ENCODE assay signal across 8 cellular contexts in genomic region chr13:25375727-25376358, GRCh38. TPM values are rescaled to one million over a fixed set of nuclear protein-coding genes. Genes with fewer than 3 reads are reported as not detected.
DNase-seq lines count a peak whose midpoint lies in the region; ATAC-seq and TF ChIP-seq lines count a peak whose summit lies in the region.

No MANE protein-coding gene starts in this region.

- no peaks in the 10 kb centered on the region for H3K9me3 Mint-ChIP-seq in activated naive CD4-positive, alpha-beta T cell treated with anti-CD3 and anti-CD28 coated beads for 36 hours

- H3K27ac Mint-ChIP-seq in activated naive CD4-positive, alpha-beta T cell treated with anti-CD3 and anti-CD28 coated beads for 36 hours: no peak overlapping the region

- H3K4me3 Mint-ChIP-seq in activated naive CD4-positive, alpha-beta T cell treated with anti-CD3 and anti-CD28 coated beads for 36 hours: no peak overlapping the region

- peaks cover 4% of the 10 kb centered on the region for H3K4me1 Mint-ChIP-seq in activated naive CD4-positive, alpha-beta T cell treated with anti-CD3 and anti-CD28 coated beads for 36 hours (ENCODE audit: low read depth)

- H3K27me3 ChIP-seq in RWPE2 (ENCODE audit: insufficient read depth, poor library complexity, severe bottlenecking): peaks cover 38% of the 10 kb centered on the region
- peaks cover 34% of the 10 kb centered on the region for H3K27me3 ChIP-seq in colonic mucosa

- intact Hi-C loops in activated naive CD4-positive, alpha-beta T cell treated with anti-CD3 and anti-CD28 coated beads for 36 hours (cut with micrococcal nuclease): loop anchor here (1.0 to 5.0 kb wide), 5 partner anchors 109 to 379 kb away; no protein-coding TSS in a partner anchor
- intact Hi-C loops in colonic mucosa (cut with DNase I): loop anchor here (5.0 to 10.0 kb wide), 2 partner anchors 144 to 291 kb away; no protein-coding TSS in a partner anchor

- TF ChIP-seq CTCF in RWPE2 (IDR thresholded peaks at IDR 0.05; ENCODE audit: poor library complexity, severe bottlenecking) (peak; percentile 80), colonic mucosa (IDR thresholded peaks at IDR 0.05) (peak; percentile 48)

- CTCF ChIA-PET in activated naive CD4-positive, alpha-beta T cell treated with anti-CD3 and anti-CD28 coated beads for 36 hours (lab: Charles Lee): interaction anchor here (0.6 to 3.7 kb wide), 18 partner anchors 9 to 380 kb away, joined by 3 to 15 read pairs (median 4); no protein-coding TSS in a partner anchor

- no peak overlapping the region for H3K4me3 ChIP-seq in Jurkat, Clone E6-1 (ENCODE audit: low read length)
- H3K4me3 ChIP-seq in RWPE2 (ENCODE audit: severe bottlenecking): no peak overlapping the region
- no peak overlapping the region for H3K4me3 ChIP-seq in colonic mucosa

- H3K27ac ChIP-seq in RWPE2 (ENCODE audit: poor library complexity, severe bottlenecking): no peak overlapping the region
- H3K27ac ChIP-seq in colonic mucosa: no peak overlapping the region

- H3K27me3 Mint-ChIP-seq in activated naive CD4-positive, alpha-beta T cell treated with anti-CD3 and anti-CD28 coated beads for 36 hours (ENCODE audit: low read depth): peaks cover 46% of the 10 kb centered on the region

- H3K36me3 ChIP-seq in RWPE2 (ENCODE audit: low read depth): no peaks in the 10 kb centered on the region
- no peaks in the 10 kb centered on the region for H3K36me3 ChIP-seq in colonic mucosa

- ATAC-seq in RWPE2 (ENCODE audit: low read depth) (0 out of 3 replicates have a peak, but pooled peaks have one; percentile 34), HG02571 (IDR thresholded peaks at IDR 0.05; ENCODE audit: unreplicated experiment) (no peak), HG03460 (IDR thresholded peaks at IDR 0.05; ENCODE audit: unreplicated experiment) (no peak)

- H3K36me3 Mint-ChIP-seq in activated naive CD4-positive, alpha-beta T cell treated with anti-CD3 and anti-CD28 coated beads for 36 hours (ENCODE audit: low read depth): no peaks in the 10 kb centered on the region

- DNase-seq in activated naive CD4-positive, alpha-beta T cell treated with anti-CD3 and anti-CD28 coated beads for 36 hours: peak; percentile 40
- no peak for DNase-seq in activated naive CD4-positive, alpha-beta T cell treated with anti-CD3 and anti-CD28 coated beads, Interleukin-2, amount 50 U/mL, for 16 hours
- DNase-seq in Jurkat, Clone E6-1 (ENCODE audit: low read depth, low spot score): peak; percentile 38
- no peak for DNase-seq in RWPE2 (ENCODE audit: low spot score)
- DNase-seq in colonic mucosa: peak; percentile 22
- DNase-seq in midbrain (lab: John Stamatoyannopoulos, UW): peak; percentile 40

- no peak overlapping the region for H3K9ac ChIP-seq in colonic mucosa (ENCODE audit: low read depth in 2 of 2, low read length in 2 of 2)

- H3K4me1 ChIP-seq in RWPE2 (ENCODE audit: insufficient read depth, poor library complexity, severe bottlenecking): no peaks in the 10 kb centered on the region
- no peaks in the 10 kb centered on the region for H3K4me1 ChIP-seq in colonic mucosa

- H3K9me3 ChIP-seq in RWPE2 (ENCODE audit: severe bottlenecking) (no peaks in the 10 kb centered on the region), colonic mucosa (no peaks in the 10 kb centered on the region)

RNA-seq across cellular contexts. Expression of gene ATP8A2, which starts 4.1 kb away (rescaled TPM):
- total RNA-seq in activated naive CD4-positive, alpha-beta T cell treated with anti-CD3 and anti-CD28 coated beads for 36 hours: under 1 TPM; 0.22 to 0.24 TPM
- polyA plus RNA-seq in Jurkat, Clone E6-1 (2012; ENCODE audit: insufficient read depth, insufficient read length): 6.7 TPM
- total RNA-seq in colonic mucosa: under 1 TPM; 0.10 to 0.64 TPM

Comparison
In these comparisons a context has a peak if more than half of its experiments do, and no peak if none do; other contexts are left out.
1. DNase-seq: peak in activated naive CD4-positive, alpha-beta T cell treated with anti-CD3 and anti-CD28 coated beads for 36 hours (single experiment), Jurkat, Clone E6-1 (single experiment), colonic mucosa (single experiment) and midbrain (single experiment); none in activated naive CD4-positive, alpha-beta T cell treated with anti-CD3 and anti-CD28 coated beads, Interleukin-2, amount 50 U/mL, for 16 hours (single experiment) and RWPE2 (single experiment).